Comparison of ENCODE assay signal across 10 cellular contexts in genomic region chr12:52175411-52176350, GRCh38. TPM values are rescaled to one million over a fixed set of nuclear protein-coding genes. Genes with fewer than 3 reads are reported as not detected.
DNase-seq lines count a peak whose midpoint lies in the region; ATAC-seq, FAIRE-seq and TF ChIP-seq lines count a peak whose summit lies in the region.
"Had no signal": no experiment of that assay in that cellular context is flagged by ENCODE, and none has a peak within 500 bp of the region (broad histone marks: within the 10 kb centered on the region; RNA-seq: fewer than 3 reads in every experiment).

No MANE protein-coding gene starts in this region.

- peaks cover 27% of the 10 kb centered on the region for H3K4me1 ChIP-seq in Panc1 (ENCODE audit: control insufficient read depth, insufficient read depth, low read length)

- in situ Hi-C loops in Panc1 (cut with HindIII; ENCODE audit: low pct_unique_long_range_greater_than_20kb, low sequenced_read_pairs), result no loop called here

- no peak for TF ChIP-seq CTCF in Panc1 (IDR thresholded peaks at IDR 0.05)

- no peak for ATAC-seq in Right ventricle myocardium inferior
- ATAC-seq in Right ventricle myocardium superior (ENCODE audit: poor library complexity), result no peak
- ATAC-seq in Panc1, result 0 out of 2 replicates have a peak, but pooled peaks have one; percentile 18
- no peak for ATAC-seq in HG02852 (IDR thresholded peaks at IDR 0.05; ENCODE audit: unreplicated experiment)

- BruUV-seq in Panc1 (replicated peaks; lab: Mats Ljungman, UMichigan), result no TSS peak

- no peaks in the 10 kb centered on the region for H3K27me3 ChIP-seq in Panc1 (ENCODE audit: control insufficient read depth, insufficient read depth, low read length)

- POLR2A ChIA-PET in Panc1 (lab: Charles Lee), result interaction anchor here (1.3 kb wide), 1 partner anchor 117 kb away, joined by 8 read pairs; no protein-coding TSS in a partner anchor

- peak; percentile 85 for FAIRE-seq in urothelium cell line (lab: Jason Lieb, UNC)

- no peak overlapping the region for H3K4me3 ChIP-seq in Panc1 (ENCODE audit: low read depth in 2 of 2, low read length in 2 of 2)

- peak overlapping the region; percentile 61 for H3K27ac ChIP-seq in Panc1 (ENCODE audit: low read length)

- intact Hi-C loops in Right ventricle myocardium inferior (cut with DNase I), result no loop called here
- intact Hi-C loops in Right ventricle myocardium superior (cut with DNase I), result no loop called here
- intact Hi-C loops in Panc1 (cut with micrococcal nuclease; ENCODE audit: unreplicated experiment), result no loop called here

- peak; percentile 66 for DNase-seq in Right ventricle myocardium inferior (ENCODE audit: missing footprints)
- DNase-seq in Right ventricle myocardium superior, result no peak
- no peak for DNase-seq in Panc1 (ENCODE audit: low read depth, low spot score)
- DNase-seq in glomerular endothelial cell (ENCODE audit: extremely low read depth, low read depth, low spot score), result peak; percentile 77
- no peak for DNase-seq in urothelium cell line (ENCODE audit: low spot score)
- DNase-seq in RPMI8226, result no peak
- DNase-seq in iPS-NIHi11 (ENCODE audit: low spot score), result no peak
- DNase-seq: CD4-positive, CD25-positive, alpha-beta regulatory T cell; stimulated activated CD4-positive, alpha-beta T cell treated with anti-CD3 and anti-CD28 coated beads, Interleukin-1b, Interleukin-23, amount 100 ng/mL, for 48 hours had no signal

- H3K9me3 ChIP-seq in Panc1 (ENCODE audit: control insufficient read depth, insufficient read depth, low read depth, low read length), result no peaks in the 10 kb centered on the region

- CTCF ChIA-PET in Panc1 (lab: Charles Lee), result interaction anchor here (1.1 kb wide), 1 partner anchor 35 kb away, joined by 4 read pairs; no protein-coding TSS in a partner anchor

- no peaks in the 10 kb centered on the region for H3K36me3 ChIP-seq in Panc1 (ENCODE audit: control insufficient read depth, insufficient read depth, low read length)

RNA-seq across cellular contexts. Expression of gene KRT80, which starts 16.1 kb away (rescaled TPM):
- not detected for total RNA-seq in Right ventricle myocardium inferior
- not detected for total RNA-seq in Right ventricle myocardium superior
- total RNA-seq in Panc1 (2021; ENCODE audit: unreplicated experiment), result 51.5 TPM
- 30.3 TPM for polyA plus RNA-seq in Panc1 (2012; ENCODE audit: insufficient read length)
- total RNA-seq in glomerular endothelial cell, result 1.5 and 1.6 TPM in 2 replicates
- total RNA-seq: CD4-positive, CD25-positive, alpha-beta regulatory T cell had no signal
- polyA plus RNA-seq: CD4-positive, CD25-positive, alpha-beta regulatory T cell had no signal

RNA-seq across cellular contexts. Expression of gene KRT7, which starts 57.4 kb away (rescaled TPM):
- not detected for total RNA-seq in Right ventricle myocardium inferior
- total RNA-seq in Right ventricle myocardium superior, result 0.59 TPM
- total RNA-seq in Panc1 (2021; ENCODE audit: unreplicated experiment), result 16.8 TPM
- 19.1 TPM for polyA plus RNA-seq in Panc1 (2012; ENCODE audit: insufficient read length)
- total RNA-seq in glomerular endothelial cell, result 92.6 and 240 TPM in 2 replicates
- total RNA-seq: CD4-positive, CD25-positive, alpha-beta regulatory T cell had no signal

Comparison
In these comparisons a context has a peak if more than half of its experiments do, and no peak if none do; other contexts are left out.
1. DNase-seq: peak in Right ventricle myocardium inferior (single experiment) and glomerular endothelial cell (single experiment); none in Right ventricle myocardium superior (single experiment), Panc1 (single experiment), urothelium cell line (single experiment), RPMI8226 (single experiment) and iPS-NIHi11 (single experiment).
2. RNA of gene KRT80, which starts 16.1 kb away (total RNA-seq): 51.5 TPM in Panc1 (single experiment); 1.5 to 1.6 TPM in glomerular endothelial cell, not detected in Right ventricle myocardium inferior (single experiment) and not detected in Right ventricle myocardium superior (single experiment); every median in the first group is over 10 times any median in the second.
3. RNA of gene KRT7, which starts 57.4 kb away (total RNA-seq): 92.6 to 240 TPM in glomerular endothelial cell and 16.8 TPM in Panc1 (single experiment); 0.59 TPM in Right ventricle myocardium superior (single experiment) and not detected in Right ventricle myocardium inferior (single experiment); every median in the first group is over 10 times any median in the second.